22 cellular contexts compared by ENCODE assay signal in genomic region chr2:12037301-12037700, GRCh38.
DNase-seq lines count a peak whose midpoint lies in the region; ATAC-seq and TF ChIP-seq lines count a peak whose summit lies in the region.
"Had no signal": no experiment of that assay in that cellular context is flagged by ENCODE, and none has a peak within 500 bp of the region (broad histone marks: within the 10 kb centered on the region; RNA-seq: fewer than 3 reads in every experiment).

No MANE protein-coding gene starts in this region.

- H3K4me3 Mint-ChIP-seq in activated B cell treated with CpG ODN at 0.5 μM for 24 hours, result peak overlapping the region; percentile 4
- no peak overlapping the region for H3K4me3 Mint-ChIP-seq in stimulated activated effector memory CD8-positive, alpha-beta T cell treated with anti-CD3 and anti-CD28 coated beads, Interleukin-12 subunit alpha, Interleukin-12 subunit beta, amount 100 ng/mL, for 72 hours

- peaks cover 41% of the 10 kb centered on the region for H3K9me3 ChIP-seq in BLaER1
- H3K9me3 ChIP-seq in DOHH2 (ENCODE audit: control insufficient read depth, insufficient read depth, low read length), result peaks cover 10% of the 10 kb centered on the region; the same call in 1 of the 2 replicates
- H3K9me3 ChIP-seq in psoas muscle, result no peaks in the 10 kb centered on the region
- H3K9me3 ChIP-seq: BE2C had no signal

- H3K4me1 ChIP-seq in BLaER1 (peaks cover 59% of the 10 kb centered on the region), DOHH2 (ENCODE audit: control insufficient read depth, low read length) (peaks cover 98% of the 10 kb centered on the region), psoas muscle (no peaks in the 10 kb centered on the region)
- H3K4me1 ChIP-seq: A549, BE2C had no signal

- H4K20me1 ChIP-seq in BLaER1 (no peaks in the 10 kb centered on the region), DOHH2 (ENCODE audit: control insufficient read depth, insufficient read depth, low read depth, low read length) (no peaks in the 10 kb centered on the region)

- H3K4me3 ChIP-seq in BLaER1 (no peak overlapping the region), DOHH2 (ENCODE audit: low read length) (no peak overlapping the region), psoas muscle (no peak overlapping the region)
- H3K4me3 ChIP-seq: A549, PC-9, SK-N-MC had no signal

- POLR2A ChIA-PET in activated B cell treated with CpG ODN at 0.5 μM for 24 hours (lab: Charles Lee), result no interaction called here

- peak overlapping the region; percentile 31; the same call in 1 of the 2 replicates for H3K27ac ChIP-seq in BLaER1
- peak overlapping the region; percentile 99 for H3K27ac ChIP-seq in DOHH2 (ENCODE audit: low read depth, low read length)
- no peak overlapping the region for H3K27ac ChIP-seq in psoas muscle
- H3K27ac ChIP-seq: A549, PC-9, SK-N-MC had no signal

- ATAC-seq in activated B cell treated with CpG ODN at 0.5 μM for 24 hours (ENCODE audit: low read depth), result no peak
- no peak for ATAC-seq in stimulated activated effector memory CD8-positive, alpha-beta T cell treated with anti-CD3 and anti-CD28 coated beads, Interleukin-12 subunit alpha, Interleukin-12 subunit beta, amount 100 ng/mL, for 72 hours
- no peak for ATAC-seq in HG03442 (IDR thresholded peaks at IDR 0.05; ENCODE audit: unreplicated experiment)
- no peak for ATAC-seq in psoas muscle
- ATAC-seq: A549 had no signal

- H3F3A ChIP-seq in DOHH2 (ENCODE audit: control insufficient read depth, insufficient read depth), result peaks cover 25% of the 10 kb centered on the region

- H3K36me3 Mint-ChIP-seq in activated B cell treated with CpG ODN at 0.5 μM for 24 hours (ENCODE audit: low read depth), result peaks cover 15% of the 10 kb centered on the region
- H3K36me3 Mint-ChIP-seq in stimulated activated effector memory CD8-positive, alpha-beta T cell treated with anti-CD3 and anti-CD28 coated beads, Interleukin-12 subunit alpha, Interleukin-12 subunit beta, amount 100 ng/mL, for 72 hours, result no peaks in the 10 kb centered on the region

- DNase-seq in activated B cell treated with CpG ODN at 0.5 μM for 24 hours (no peak), psoas muscle (no peak), SKM-1 (lab: John Stamatoyannopoulos, UW; ENCODE audit: unreplicated experiment) (no peak)
- no peak for DNase-seq in stimulated activated effector memory CD8-positive, alpha-beta T cell treated with anti-CD3 and anti-CD28 coated beads, Interleukin-12 subunit alpha, Interleukin-12 subunit beta, amount 100 ng/mL, for 72 hours (ENCODE audit: low spot score in 2 of 2)
- DNase-seq: BE2C; Calu3; CD8-positive, alpha-beta memory T cell; DMS153; GDM1; MM.1S; NCI-H1092; NCI-H1436; NCI-H187 treated with DMSO at 0.1 percent for 48 hours; NCI-H2107; NCI-H446 treated with DMSO at 0.1 percent for 48 hours; PC-9; RPMI8226 had no signal

- no peaks in the 10 kb centered on the region for H3K27me3 Mint-ChIP-seq in activated B cell treated with CpG ODN at 0.5 μM for 24 hours

- no peaks in the 10 kb centered on the region for H3K9me2 ChIP-seq in DOHH2 (replicated peaks; ENCODE audit: control insufficient read depth, low read length)

- peaks cover 81% of the 10 kb centered on the region for H3K4me1 Mint-ChIP-seq in activated B cell treated with CpG ODN at 0.5 μM for 24 hours
- H3K4me1 Mint-ChIP-seq in stimulated activated effector memory CD8-positive, alpha-beta T cell treated with anti-CD3 and anti-CD28 coated beads, Interleukin-12 subunit alpha, Interleukin-12 subunit beta, amount 100 ng/mL, for 72 hours, result peaks cover 19% of the 10 kb centered on the region

- H3K79me2 ChIP-seq in DOHH2 (ENCODE audit: control insufficient read depth, low read length), result no peaks in the 10 kb centered on the region

- intact Hi-C loops in activated B cell treated with CpG ODN at 0.5 μM for 24 hours (cut with micrococcal nuclease) (no loop called here), psoas muscle (cut with DNase I) (no loop called here)

- H3K36me3 ChIP-seq in BLaER1 (no peaks in the 10 kb centered on the region), DOHH2 (ENCODE audit: control insufficient read depth, low read length) (peaks cover 21% of the 10 kb centered on the region; the same call in 1 of the 2 replicates), psoas muscle (ENCODE audit: insufficient read depth in 1 of 2, low read depth in 1 of 2) (no peaks in the 10 kb centered on the region)
- H3K36me3 ChIP-seq: BE2C had no signal

- no peak overlapping the region for H3K27ac Mint-ChIP-seq in activated B cell treated with CpG ODN at 0.5 μM for 24 hours
- peak overlapping the region; percentile 3 for H3K27ac Mint-ChIP-seq in stimulated activated effector memory CD8-positive, alpha-beta T cell treated with anti-CD3 and anti-CD28 coated beads, Interleukin-12 subunit alpha, Interleukin-12 subunit beta, amount 100 ng/mL, for 72 hours

- no peak for TF ChIP-seq CTCF in DOHH2 (IDR thresholded peaks at IDR 0.05; ENCODE audit: low read depth, low read length, poor library complexity, severe bottlenecking)
- no peak for TF ChIP-seq CTCF in activated B cell treated with CpG ODN at 0.5 μM for 24 hours (IDR thresholded peaks at IDR 0.05)
- TF ChIP-seq CTCF in psoas muscle (IDR thresholded peaks at IDR 0.05), result no peak

- 83 to 92% (median 90%) methylated on average over 2 of the region's 2 CpGs for WGBS in psoas muscle, 3 donors

- H3K9me3 Mint-ChIP-seq in activated B cell treated with CpG ODN at 0.5 μM for 24 hours, result peaks cover 17% of the 10 kb centered on the region
- peaks cover 2% of the 10 kb centered on the region for H3K9me3 Mint-ChIP-seq in stimulated activated effector memory CD8-positive, alpha-beta T cell treated with anti-CD3 and anti-CD28 coated beads, Interleukin-12 subunit alpha, Interleukin-12 subunit beta, amount 100 ng/mL, for 72 hours

- H3K4me2 ChIP-seq in BLaER1, result peak overlapping the region; percentile 84
- H3K4me2 ChIP-seq in DOHH2 (ENCODE audit: low read length), result no peak overlapping the region; the same call in 1 of the 2 replicates
- H3K4me2 ChIP-seq: A549, PC-9 had no signal

- H3K27me3 ChIP-seq in BLaER1 (no peaks in the 10 kb centered on the region), DOHH2 (ENCODE audit: control insufficient read depth, low read length) (no peaks in the 10 kb centered on the region), psoas muscle (ENCODE audit: insufficient read depth in 3 of 3, low read length in 2 of 3) (no peaks in the 10 kb centered on the region)
- H3K27me3 ChIP-seq: BE2C had no signal

- CTCF ChIA-PET in activated B cell treated with CpG ODN at 0.5 μM for 24 hours (lab: Charles Lee), result no interaction called here

- H3K9ac ChIP-seq in BLaER1, result no peak overlapping the region
